ENCODE assay signal across 1 cellular context in genomic region chr17:41959336-41960095, GRCh38.
TF ChIP-seq lines count a peak whose summit lies in the region.

No MANE protein-coding gene starts in this region.

TF ChIP-seq in HepG2, 621 proteins besides CTCF, POLR2A, EP300 and RAD21 (continued from another document and continues in another):
- TF ChIP-seq ZNF432 (CRISPR knock-in tag; IDR thresholded peaks at IDR 0.05; ENCODE audit: borderline replicate concordance), result no peak
- no peak for TF ChIP-seq CC2D1A (CRISPR knock-in tag; IDR thresholded peaks at IDR 0.05)
- TF ChIP-seq ZBTB39 (CRISPR knock-in tag; IDR thresholded peaks at IDR 0.05), result 0 out of 2 replicates have a peak, but pooled peaks have one; percentile 20
- TF ChIP-seq GFI1 (CRISPR knock-in tag; IDR thresholded peaks at IDR 0.05; ENCODE audit: borderline replicate concordance), result no peak; the same call in 1 of the 2 replicates
- no peak for TF ChIP-seq ATAD3A (CRISPR knock-in tag; IDR thresholded peaks at IDR 0.05)
- peak; percentile 79 for TF ChIP-seq CEBPB (IDR thresholded peaks at IDR 0.05; ENCODE audit: borderline replicate concordance, low read depth, low read length)
- no peak for TF ChIP-seq ZMYM3 (CRISPR knock-in tag; IDR thresholded peaks at IDR 0.05)
- TF ChIP-seq SNAPC2 (CRISPR knock-in tag; IDR thresholded peaks at IDR 0.05), result 0 out of 2 replicates have a peak, but pooled peaks have one; percentile 69
- no peak for TF ChIP-seq RFX3 (CRISPR knock-in tag; IDR thresholded peaks at IDR 0.05)
- TF ChIP-seq KDM3A (CRISPR knock-in tag; IDR thresholded peaks at IDR 0.05; ENCODE audit: low read depth), result 0 out of 2 replicates have a peak, but pooled peaks have one; percentile 28
- no peak for TF ChIP-seq ZMYM2 (CRISPR knock-in tag; IDR thresholded peaks at IDR 0.05)
- TF ChIP-seq BCL3 (CRISPR knock-in tag; IDR thresholded peaks at IDR 0.05), result peak; percentile 3; the same call in 1 of the 2 replicates
- no peak for TF ChIP-seq ZNF720 (CRISPR knock-in tag; IDR thresholded peaks at IDR 0.05)
- TF ChIP-seq TAF1 (CRISPR knock-in tag; IDR thresholded peaks at IDR 0.05), result peak; percentile 47; the same call in 1 of the 2 replicates
- TF ChIP-seq ZNF816 (CRISPR knock-in tag; IDR thresholded peaks at IDR 0.05; ENCODE audit: borderline replicate concordance), result no peak
- peak; percentile 78; the same call in 1 of the 2 replicates for TF ChIP-seq TOPORS (CRISPR knock-in tag; IDR thresholded peaks at IDR 0.05)
- no peak for TF ChIP-seq CHD4 (IDR thresholded peaks at IDR 0.05; ENCODE audit: borderline replicate concordance, low read length)
- no peak for TF ChIP-seq ZBTB21 (CRISPR knock-in tag; IDR thresholded peaks at IDR 0.05)
- peak; percentile 68; the same call in 1 of the 2 replicates for TF ChIP-seq GZF1 (CRISPR knock-in tag; IDR thresholded peaks at IDR 0.05)
- no peak for TF ChIP-seq SNAPC4 (CRISPR knock-in tag; IDR thresholded peaks at IDR 0.05)
- no peak for TF ChIP-seq TEAD2 (CRISPR knock-in tag; IDR thresholded peaks at IDR 0.05)
- no peak for TF ChIP-seq RBM22 (optimal IDR thresholded peaks at IDR 0.05; ENCODE audit: low read length)
- TF ChIP-seq ATM (IDR thresholded peaks at IDR 0.05; ENCODE audit: borderline replicate concordance), result no peak
- TF ChIP-seq YEATS2 (CRISPR knock-in tag; IDR thresholded peaks at IDR 0.05; ENCODE audit: borderline replicate concordance), result no peak; the same call in 1 of the 2 replicates
- no peak for TF ChIP-seq ZNF253 (CRISPR knock-in tag; IDR thresholded peaks at IDR 0.05; ENCODE audit: borderline replicate concordance)
- TF ChIP-seq MBD4 (IDR thresholded peaks at IDR 0.05; ENCODE audit: borderline replicate concordance, low read length), result no peak
- TF ChIP-seq TRIM24 (CRISPR knock-in tag; IDR thresholded peaks at IDR 0.05), result no peak
- no peak for TF ChIP-seq ZNF710 (CRISPR knock-in tag; IDR thresholded peaks at IDR 0.05; ENCODE audit: borderline replicate concordance)
- TF ChIP-seq ZNF776 (CRISPR knock-in tag; IDR thresholded peaks at IDR 0.05), result no peak; the same call in 1 of the 2 replicates
- no peak for TF ChIP-seq POLR2AphosphoS2 (IDR thresholded peaks at IDR 0.05; ENCODE audit: low read depth, low read length)
- TF ChIP-seq ZBTB7B (CRISPR knock-in tag; IDR thresholded peaks at IDR 0.05), result peak; percentile 78
- TF ChIP-seq HOXD1 (CRISPR knock-in tag; IDR thresholded peaks at IDR 0.05), result no peak
- TF ChIP-seq ZSCAN31 (CRISPR knock-in tag; IDR thresholded peaks at IDR 0.05; ENCODE audit: low read depth), result peak; percentile 82
- TF ChIP-seq NKX3-1 (CRISPR knock-in tag; IDR thresholded peaks at IDR 0.05), result no peak
- 0 out of 2 replicates have a peak, but pooled peaks have one; percentile 81 for TF ChIP-seq FUBP1 (CRISPR knock-in tag; IDR thresholded peaks at IDR 0.05; ENCODE audit: borderline replicate concordance)
- no peak for TF ChIP-seq HMGA1 (CRISPR knock-in tag; conservative IDR thresholded peaks at IDR 0.05)
- no peak for TF ChIP-seq MAFF (IDR thresholded peaks at IDR 0.05; ENCODE audit: low read depth, low read length)
- no peak; the same call in 1 of the 2 replicates for TF ChIP-seq SATB2 (CRISPR knock-in tag; IDR thresholded peaks at IDR 0.05)
- TF ChIP-seq ZNF558 (CRISPR knock-in tag; IDR thresholded peaks at IDR 0.05; ENCODE audit: borderline replicate concordance), result no peak
- TF ChIP-seq TBX2 (CRISPR knock-in tag; IDR thresholded peaks at IDR 0.05; ENCODE audit: borderline replicate concordance), result peak; percentile 78
- no peak for TF ChIP-seq ZMAT5 (CRISPR knock-in tag; IDR thresholded peaks at IDR 0.05; ENCODE audit: borderline replicate concordance, low read depth)
- no peak for TF ChIP-seq LRRFIP1 (CRISPR knock-in tag; conservative IDR thresholded peaks at IDR 0.05)
- no peak; the same call in 1 of the 2 replicates for TF ChIP-seq POGK (CRISPR knock-in tag; conservative IDR thresholded peaks at IDR 0.05)
- peak; percentile 54; the same call in 1 of the 2 replicates for TF ChIP-seq PHF8 (CRISPR knock-in tag; IDR thresholded peaks at IDR 0.05)
- TF ChIP-seq ARID3A (IDR thresholded peaks at IDR 0.05; ENCODE audit: low read depth, low read length), result no peak
- no peak for TF ChIP-seq NR2F1 (CRISPR knock-in tag; IDR thresholded peaks at IDR 0.05)
- no peak for TF ChIP-seq ZNF746 (CRISPR knock-in tag; IDR thresholded peaks at IDR 0.05)
